Comparison of ENCODE assay signal across 36 cellular contexts in the genomic region with DNA sequence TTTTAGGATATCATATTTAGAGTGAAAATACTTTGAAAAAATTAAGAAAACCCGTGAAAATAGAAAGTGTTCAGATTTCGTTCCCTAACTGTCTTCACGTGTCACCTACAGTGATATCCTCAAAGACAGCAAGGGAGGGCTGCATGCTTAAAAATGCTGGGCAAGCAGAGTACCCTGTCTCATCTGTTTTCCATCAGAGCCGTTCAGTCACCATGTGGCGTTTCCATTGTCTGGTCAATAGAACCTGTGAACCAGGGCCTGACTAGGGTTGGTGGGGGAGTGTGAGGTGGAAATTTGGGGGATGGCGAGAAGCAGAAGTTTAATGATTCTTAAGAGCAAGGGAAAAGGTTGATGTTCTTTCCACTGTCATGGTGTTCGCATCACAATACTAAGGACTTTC.
"Had no signal": no experiment of that assay in that cellular context is flagged by ENCODE, and none has a peak within 500 bp of the region (broad histone marks: within the 10 kb centered on the region; RNA-seq: fewer than 3 reads in every experiment).

No MANE protein-coding gene starts in this region.

- H3K9me3 Mint-ChIP-seq: activated CD4-positive, alpha-beta T cell treated with anti-CD3 and anti-CD28 coated beads, Interleukin-2, amount 10 ng/mL, durations not matched to agents 7 days and 5 days; activated naive CD4-positive, alpha-beta T cell treated with anti-CD3 and anti-CD28 coated beads, Interleukin-2, amount 50 U/mL, for 72 hours; activated T-cell treated with anti-CD3 and anti-CD28 coated beads, Interleukin-2, amount 50 U/mL, for 24 hours; activated T-helper 2 cell treated with anti-CD3 and anti-CD28 coated beads, Interferon-gamma antibody, Interleukin-2, Interleukin-4, amounts not matched to agents 10 μg/mL and 5 μg/mL and 100 μg/mL, durations not matched to agents 14 hours and 24 hours and 36 hours; brain; T-helper 1 cell treated with Interleukin-12 subunit alpha and Interleukin-12 subunit beta and Interleukin-4 antibody, amounts not matched to agents 30 μg/mL and 1 μg/mL, for 36 hours; T-helper 2 cell treated with Interferon-gamma antibody and Interleukin-4, amounts not matched to agents 5 μg/mL and 100 μg/mL, for 36 hours; WTC11 had no signal

- H3K27ac Mint-ChIP-seq: activated CD4-positive, alpha-beta T cell treated with anti-CD3 and anti-CD28 coated beads for 36 hours; activated CD4-positive, alpha-beta T cell treated with anti-CD3 and anti-CD28 coated beads, Interleukin-2, amount 10 ng/mL, durations not matched to agents 7 days and 5 days; activated CD8-positive, alpha-beta T cell treated with anti-CD3 and anti-CD28 coated beads, Interleukin-2, amount 10 ng/mL, durations not matched to agents 7 days and 5 days; activated naive CD4-positive, alpha-beta T cell treated with anti-CD3 and anti-CD28 coated beads, Interleukin-2, amount 50 U/mL, for 72 hours; activated T-cell treated with anti-CD3 and anti-CD28 coated beads, Interleukin-2, amount 50 U/mL, for 24 hours; activated T-helper 2 cell treated with anti-CD3 and anti-CD28 coated beads, Interferon-gamma antibody, Interleukin-2, Interleukin-4, amounts not matched to agents 10 μg/mL and 5 μg/mL and 100 μg/mL, durations not matched to agents 14 hours and 24 hours and 36 hours; T-helper 1 cell treated with Interleukin-12 subunit alpha and Interleukin-12 subunit beta and Interleukin-4 antibody, amounts not matched to agents 30 μg/mL and 1 μg/mL, for 36 hours; T-helper 2 cell treated with Interferon-gamma antibody and Interleukin-4, amounts not matched to agents 5 μg/mL and 100 μg/mL, for 36 hours; WTC11 had no signal

- H3K4me1 Mint-ChIP-seq: activated CD4-positive, alpha-beta T cell treated with anti-CD3 and anti-CD28 coated beads for 36 hours; activated CD4-positive, alpha-beta T cell treated with anti-CD3 and anti-CD28 coated beads, Interleukin-2, amount 10 ng/mL, durations not matched to agents 7 days and 5 days had no signal

- H3K4me1 ChIP-seq: adrenal gland had no signal

- H3K4me3 Mint-ChIP-seq: activated CD4-positive, alpha-beta T cell treated with anti-CD3 and anti-CD28 coated beads for 36 hours; activated CD4-positive, alpha-beta T cell treated with anti-CD3 and anti-CD28 coated beads, Interleukin-2, amount 10 ng/mL, durations not matched to agents 7 days and 5 days; activated CD8-positive, alpha-beta T cell treated with anti-CD3 and anti-CD28 coated beads, Interleukin-2, amount 10 ng/mL, durations not matched to agents 7 days and 5 days; activated T-cell treated with anti-CD3 and anti-CD28 coated beads, Interleukin-2, amount 50 U/mL, for 24 hours; brain; T-helper 1 cell treated with Interleukin-12 subunit alpha and Interleukin-12 subunit beta and Interleukin-4 antibody, amounts not matched to agents 30 μg/mL and 1 μg/mL, for 36 hours; T-helper 2 cell treated with Interferon-gamma antibody and Interleukin-4, amounts not matched to agents 5 μg/mL and 100 μg/mL, for 36 hours; WTC11 had no signal

- H3K36me3 ChIP-seq: adrenal gland had no signal

- H3K27ac ChIP-seq: adrenal gland, RWPE1 had no signal

- DNase-seq: activated CD4-positive, alpha-beta T cell treated with anti-CD3 and anti-CD28 coated beads for 36 hours; activated CD4-positive, alpha-beta T cell treated with anti-CD3 and anti-CD28 coated beads, Interleukin-2, amount 10 ng/mL, durations not matched to agents 7 days and 5 days; activated CD4-positive, alpha-beta T cell treated with anti-CD3 and anti-CD28 coated beads, Interleukin-2, amount 50 U/mL, for 48 hours; activated CD8-positive, alpha-beta T cell treated with anti-CD3 and anti-CD28 coated beads, Interleukin-2, amount 10 ng/mL, durations not matched to agents 7 days and 5 days; activated gamma-delta T cell; activated naive CD4-positive, alpha-beta T cell treated with Interleukin-2 at 50 U/mL for 16 hours; activated T-cell treated with anti-CD3 and anti-CD28 coated beads, Interleukin-2, amount 50 U/mL, for 24 hours; adrenal gland; anterior cingulate cortex; caudate nucleus; cerebellar nuclear complex; NCI-H1105; NCI-H1417 treated with DMSO at 0.1 percent for 48 hours; NCI-H187 treated with DMSO at 0.1 percent for 48 hours; NCI-H2081; NCI-H226; NCI-H446 treated with DMSO at 0.1 percent for 48 hours; NCI-H524; NCI-H69; NCI-H82; NK-92 treated with Interleukin-12 subunit alpha and Interleukin-12 subunit beta, amount 100 ng/mL, for 24 hours; PC-3; SIG-M5 had no signal

- H3K36me3 Mint-ChIP-seq: activated naive CD4-positive, alpha-beta T cell treated with anti-CD3 and anti-CD28 coated beads, Interleukin-2, amount 50 U/mL, for 72 hours; brain; WTC11 had no signal

- ATAC-seq: activated CD4-positive, alpha-beta T cell treated with anti-CD3 and anti-CD28 coated beads for 36 hours; activated CD4-positive, CD25-positive, alpha-beta regulatory T cell treated with anti-CD3 and anti-CD28 coated beads, Interleukin-2, amount 50 U/mL, for 24 hours; activated CD8-positive, alpha-beta T cell treated with anti-CD3 and anti-CD28 coated beads, Interleukin-2, amount 10 ng/mL, durations not matched to agents 7 days and 5 days; activated naive CD4-positive, alpha-beta T cell treated with anti-CD3 and anti-CD28 coated beads, Interleukin-2, amount 50 U/mL, for 72 hours; K562; PC-3; Right ventricle myocardium inferior; WTC11 had no signal

- FAIRE-seq: bronchial epithelial cell, K562, RCC 7860, TTC549 had no signal

- H3K27me3 Mint-ChIP-seq: activated CD4-positive, alpha-beta T cell treated with anti-CD3 and anti-CD28 coated beads for 36 hours; activated CD4-positive, alpha-beta T cell treated with anti-CD3 and anti-CD28 coated beads, Interleukin-2, amount 10 ng/mL, durations not matched to agents 7 days and 5 days; activated T-cell treated with anti-CD3 and anti-CD28 coated beads, Interleukin-2, amount 50 U/mL, for 24 hours; brain had no signal

- H3K27me3 ChIP-seq: adrenal gland had no signal

- H3K4me3 ChIP-seq: adrenal gland, K562 had no signal

- H3K9me3 ChIP-seq: adrenal gland had no signal
